In genomic region chr1:43774359-43774758, GRCh38 we compare ENCODE assay signal across 16 cellular contexts.
DNase-seq lines count a peak whose midpoint lies in the region; ATAC-seq, FAIRE-seq and TF ChIP-seq lines count a peak whose summit lies in the region.
"Had no signal": no experiment of that assay in that cellular context is flagged by ENCODE, and none has a peak within 500 bp of the region (broad histone marks: within the 10 kb centered on the region; RNA-seq: fewer than 3 reads in every experiment).

No MANE protein-coding gene starts in this region.

- peak overlapping the region; percentile 49 for H3K27ac Mint-ChIP-seq in astrocyte (ENCODE audit: unreplicated experiment)

- no peak overlapping the region for H2AFZ ChIP-seq in astrocyte (ENCODE audit: low read depth, low read length)

- peaks cover 5% of the 10 kb centered on the region for H3K9me3 Mint-ChIP-seq in astrocyte (ENCODE audit: unreplicated experiment)

- peaks cover 15% of the 10 kb centered on the region for H3K36me3 Mint-ChIP-seq in astrocyte (ENCODE audit: low read depth, unreplicated experiment)

- no peak overlapping the region for H3K4me3 Mint-ChIP-seq in astrocyte (ENCODE audit: unreplicated experiment)

- H3K36me3 ChIP-seq in astrocyte (ENCODE audit: insufficient read depth, low read length) (no peaks in the 10 kb centered on the region), lower lobe of right lung (no peaks in the 10 kb centered on the region)
- H3K36me3 ChIP-seq: colonic mucosa had no signal

- TF ChIP-seq CTCF in AG09319 (IDR thresholded peaks at IDR 0.05; ENCODE audit: low read depth, low read length) (no peak), astrocyte (IDR thresholded peaks at IDR 0.05; ENCODE audit: insufficient read depth, low read depth, low read length) (no peak), lower lobe of right lung (IDR thresholded peaks at IDR 0.05) (no peak)

- H3K27ac ChIP-seq in astrocyte (ENCODE audit: low read depth, low read length) (no peak overlapping the region), lower lobe of right lung (no peak overlapping the region)
- H3K27ac ChIP-seq: C4-2B, colonic mucosa had no signal

- H3K9ac ChIP-seq in astrocyte (ENCODE audit: low read length) = no peak overlapping the region

- H3K4me3 ChIP-seq in astrocyte (ENCODE audit: insufficient read depth, low read depth, low read length) (no peak overlapping the region), lower lobe of right lung (no peak overlapping the region)
- H3K4me3 ChIP-seq: colonic mucosa had no signal

- H3K4me1 ChIP-seq in astrocyte (ENCODE audit: insufficient read depth, low read length) = peaks cover 13% of the 10 kb centered on the region
- no peaks in the 10 kb centered on the region for H3K4me1 ChIP-seq in lower lobe of right lung
- H3K4me1 ChIP-seq: colonic mucosa had no signal

- H4K20me1 ChIP-seq in astrocyte (ENCODE audit: insufficient read depth, low read length) = peaks cover 10% of the 10 kb centered on the region

- DNase-seq in AG09319 (ENCODE audit: extremely low read depth, low read depth) (peak; percentile 29), LHCN-M2 (ENCODE audit: low read depth) (peak; percentile 67), astrocyte (ENCODE audit: low read depth) (peak; percentile 53), kidney tubule cell (ENCODE audit: low spot score) (peak; percentile 32), NCI-H2029 treated with DMSO at 0.1 percent for 48 hours (lab: John Stamatoyannopoulos, UW) (no peak), lower lobe of right lung (no peak), mesenteric fat pad (ENCODE audit: low spot score) (no peak)
- DNase-seq: activated naive CD4-positive, alpha-beta T cell; colonic mucosa; glutamatergic neuron; left ventricle myocardium superior; NCI-H1694; NCI-H748 treated with DMSO at 0.1 percent for 48 hours; nucleus accumbens had no signal

- intact Hi-C loops in lower lobe of right lung (cut with DNase I) = no loop called here

- H3K9me3 ChIP-seq in astrocyte (ENCODE audit: insufficient read depth, low read depth, low read length) (no peaks in the 10 kb centered on the region), lower lobe of right lung (peaks cover under 1% of the 10 kb centered on the region)
- H3K9me3 ChIP-seq: colonic mucosa had no signal

- no peak for ATAC-seq in GM18907 (IDR thresholded peaks at IDR 0.05; ENCODE audit: unreplicated experiment)
- ATAC-seq in lower lobe of right lung = no peak
- ATAC-seq: left ventricle myocardium superior had no signal

- FAIRE-seq in astrocyte (lab: Jason Lieb, UNC) = no peak

- no peaks in the 10 kb centered on the region for H3K27me3 Mint-ChIP-seq in astrocyte (ENCODE audit: low read depth, unreplicated experiment)

- H3K27me3 ChIP-seq in astrocyte (ENCODE audit: insufficient read depth, low read length) = no peaks in the 10 kb centered on the region
- no peaks in the 10 kb centered on the region for H3K27me3 ChIP-seq in lower lobe of right lung (ENCODE audit: low read depth)
- H3K27me3 ChIP-seq: colonic mucosa had no signal

- peaks cover 1% of the 10 kb centered on the region for H3K79me2 ChIP-seq in astrocyte (ENCODE audit: insufficient read depth, low read length)

- no peak overlapping the region for H3K4me2 ChIP-seq in astrocyte (ENCODE audit: low read length)

- peaks cover 17% of the 10 kb centered on the region for H3K4me1 Mint-ChIP-seq in astrocyte (ENCODE audit: low read depth, unreplicated experiment)

Comparison
In these comparisons a context has a peak if more than half of its experiments do, and no peak if none do; other contexts are left out.
1. DNase-seq: peak in AG09319 (single experiment), LHCN-M2 (single experiment), astrocyte (single experiment) and kidney tubule cell (single experiment); none in NCI-H2029 treated with DMSO at 0.1 percent for 48 hours (single experiment), lower lobe of right lung (single experiment) and mesenteric fat pad (single experiment).